2 cellular contexts compared by ENCODE assay signal in the genomic region with DNA sequence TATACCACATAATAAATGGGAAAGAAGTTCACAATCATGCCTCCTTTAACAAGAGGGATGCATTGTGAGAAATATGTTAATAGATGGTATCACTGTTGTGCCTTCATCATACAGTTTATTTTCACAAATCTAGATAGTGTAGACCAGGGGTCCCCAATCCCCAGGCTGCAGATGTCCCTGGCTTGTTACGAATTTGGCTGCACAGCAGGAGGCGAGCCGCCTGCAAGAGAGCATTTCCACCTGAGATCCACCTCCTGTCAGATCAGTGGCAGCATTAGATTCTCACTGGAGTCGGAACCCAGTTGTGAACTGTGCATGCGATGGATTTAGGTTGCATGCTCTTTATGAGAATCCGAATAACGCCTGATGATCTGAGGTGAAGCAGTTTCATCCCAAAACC.
TF ChIP-seq lines count a peak whose summit lies in the region.

No MANE protein-coding gene starts in this region.

TF ChIP-seq in GM23338, 12 proteins besides CTCF, POLR2A, EP300 and RAD21 (continues in another document):
- TF ChIP-seq ZNF114 (CRISPR knock-in tag; IDR thresholded peaks at IDR 0.05), result no peak
- no peak for TF ChIP-seq CREB1 (CRISPR knock-in tag; IDR thresholded peaks at IDR 0.05; ENCODE audit: low read depth)
- no peak for TF ChIP-seq EZH2phosphoT487 (IDR thresholded peaks at IDR 0.05; ENCODE audit: unreplicated experiment)
- TF ChIP-seq STAT1 (IDR thresholded peaks at IDR 0.05; ENCODE audit: unreplicated experiment), result no peak
- TF ChIP-seq ZNF462 (CRISPR knock-in tag; IDR thresholded peaks at IDR 0.05), result no peak
- TF ChIP-seq JUNB (IDR thresholded peaks at IDR 0.05; ENCODE audit: unreplicated experiment), result no peak
- TF ChIP-seq EZH2 (IDR thresholded peaks at IDR 0.05; ENCODE audit: low read depth, unreplicated experiment), result no peak
- no peak for TF ChIP-seq POLR2AphosphoS5 (IDR thresholded peaks at IDR 0.05; ENCODE audit: low read depth)
- TF ChIP-seq, protein P1, sequence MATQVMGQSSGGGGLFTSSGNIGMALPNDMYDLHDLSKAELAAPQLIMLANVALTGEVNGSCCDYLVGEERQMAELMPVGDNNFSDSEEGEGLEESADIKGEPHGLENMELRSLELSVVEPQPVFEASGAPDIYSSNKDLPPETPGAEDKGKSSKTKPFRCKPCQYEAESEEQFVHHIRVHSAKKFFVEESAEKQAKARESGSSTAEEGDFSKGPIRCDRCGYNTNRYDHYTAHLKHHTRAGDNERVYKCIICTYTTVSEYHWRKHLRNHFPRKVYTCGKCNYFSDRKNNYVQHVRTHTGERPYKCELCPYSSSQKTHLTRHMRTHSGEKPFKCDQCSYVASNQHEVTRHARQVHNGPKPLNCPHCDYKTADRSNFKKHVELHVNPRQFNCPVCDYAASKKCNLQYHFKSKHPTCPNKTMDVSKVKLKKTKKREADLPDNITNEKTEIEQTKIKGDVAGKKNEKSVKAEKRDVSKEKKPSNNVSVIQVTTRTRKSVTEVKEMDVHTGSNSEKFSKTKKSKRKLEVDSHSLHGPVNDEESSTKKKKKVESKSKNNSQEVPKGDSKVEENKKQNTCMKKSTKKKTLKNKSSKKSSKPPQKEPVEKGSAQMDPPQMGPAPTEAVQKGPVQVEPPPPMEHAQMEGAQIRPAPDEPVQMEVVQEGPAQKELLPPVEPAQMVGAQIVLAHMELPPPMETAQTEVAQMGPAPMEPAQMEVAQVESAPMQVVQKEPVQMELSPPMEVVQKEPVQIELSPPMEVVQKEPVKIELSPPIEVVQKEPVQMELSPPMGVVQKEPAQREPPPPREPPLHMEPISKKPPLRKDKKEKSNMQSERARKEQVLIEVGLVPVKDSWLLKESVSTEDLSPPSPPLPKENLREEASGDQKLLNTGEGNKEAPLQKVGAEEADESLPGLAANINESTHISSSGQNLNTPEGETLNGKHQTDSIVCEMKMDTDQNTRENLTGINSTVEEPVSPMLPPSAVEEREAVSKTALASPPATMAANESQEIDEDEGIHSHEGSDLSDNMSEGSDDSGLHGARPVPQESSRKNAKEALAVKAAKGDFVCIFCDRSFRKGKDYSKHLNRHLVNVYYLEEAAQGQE (IDR thresholded peaks at IDR 0.05; ENCODE audit: unreplicated experiment), result no peak
- TF ChIP-seq NANOG (IDR thresholded peaks at IDR 0.05; ENCODE audit: borderline replicate concordance), result no peak

TF ChIP-seq in WTC11, 78 proteins besides CTCF, POLR2A, EP300 and RAD21:
- TF ChIP-seq, protein P2, sequence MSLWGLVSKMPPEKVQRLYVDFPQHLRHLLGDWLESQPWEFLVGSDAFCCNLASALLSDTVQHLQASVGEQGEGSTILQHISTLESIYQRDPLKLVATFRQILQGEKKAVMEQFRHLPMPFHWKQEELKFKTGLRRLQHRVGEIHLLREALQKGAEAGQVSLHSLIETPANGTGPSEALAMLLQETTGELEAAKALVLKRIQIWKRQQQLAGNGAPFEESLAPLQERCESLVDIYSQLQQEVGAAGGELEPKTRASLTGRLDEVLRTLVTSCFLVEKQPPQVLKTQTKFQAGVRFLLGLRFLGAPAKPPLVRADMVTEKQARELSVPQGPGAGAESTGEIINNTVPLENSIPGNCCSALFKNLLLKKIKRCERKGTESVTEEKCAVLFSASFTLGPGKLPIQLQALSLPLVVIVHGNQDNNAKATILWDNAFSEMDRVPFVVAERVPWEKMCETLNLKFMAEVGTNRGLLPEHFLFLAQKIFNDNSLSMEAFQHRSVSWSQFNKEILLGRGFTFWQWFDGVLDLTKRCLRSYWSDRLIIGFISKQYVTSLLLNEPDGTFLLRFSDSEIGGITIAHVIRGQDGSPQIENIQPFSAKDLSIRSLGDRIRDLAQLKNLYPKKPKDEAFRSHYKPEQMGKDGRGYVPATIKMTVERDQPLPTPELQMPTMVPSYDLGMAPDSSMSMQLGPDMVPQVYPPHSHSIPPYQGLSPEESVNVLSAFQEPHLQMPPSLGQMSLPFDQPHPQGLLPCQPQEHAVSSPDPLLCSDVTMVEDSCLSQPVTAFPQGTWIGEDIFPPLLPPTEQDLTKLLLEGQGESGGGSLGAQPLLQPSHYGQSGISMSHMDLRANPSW (CRISPR knock-in tag; conservative IDR thresholded peaks at IDR 0.05; ENCODE audit: low read depth), result no peak
- TF ChIP-seq SP1 (CRISPR knock-in tag; conservative IDR thresholded peaks at IDR 0.05), result no peak
- TF ChIP-seq ARID4B (CRISPR knock-in tag; IDR thresholded peaks at IDR 0.05; ENCODE audit: borderline replicate concordance), result no peak
- TF ChIP-seq NFE2L1 (CRISPR knock-in tag; IDR thresholded peaks at IDR 0.05), result no peak
- no peak for TF ChIP-seq USF1 (CRISPR knock-in tag; IDR thresholded peaks at IDR 0.05)
- TF ChIP-seq, protein P3, sequence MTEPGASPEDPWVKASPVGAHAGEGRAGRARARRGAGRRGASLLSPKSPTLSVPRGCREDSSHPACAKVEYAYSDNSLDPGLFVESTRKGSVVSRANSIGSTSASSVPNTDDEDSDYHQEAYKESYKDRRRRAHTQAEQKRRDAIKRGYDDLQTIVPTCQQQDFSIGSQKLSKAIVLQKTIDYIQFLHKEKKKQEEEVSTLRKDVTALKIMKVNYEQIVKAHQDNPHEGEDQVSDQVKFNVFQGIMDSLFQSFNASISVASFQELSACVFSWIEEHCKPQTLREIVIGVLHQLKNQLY (CRISPR knock-in tag; IDR thresholded peaks at IDR 0.05), result no peak
- TF ChIP-seq, protein P4, sequence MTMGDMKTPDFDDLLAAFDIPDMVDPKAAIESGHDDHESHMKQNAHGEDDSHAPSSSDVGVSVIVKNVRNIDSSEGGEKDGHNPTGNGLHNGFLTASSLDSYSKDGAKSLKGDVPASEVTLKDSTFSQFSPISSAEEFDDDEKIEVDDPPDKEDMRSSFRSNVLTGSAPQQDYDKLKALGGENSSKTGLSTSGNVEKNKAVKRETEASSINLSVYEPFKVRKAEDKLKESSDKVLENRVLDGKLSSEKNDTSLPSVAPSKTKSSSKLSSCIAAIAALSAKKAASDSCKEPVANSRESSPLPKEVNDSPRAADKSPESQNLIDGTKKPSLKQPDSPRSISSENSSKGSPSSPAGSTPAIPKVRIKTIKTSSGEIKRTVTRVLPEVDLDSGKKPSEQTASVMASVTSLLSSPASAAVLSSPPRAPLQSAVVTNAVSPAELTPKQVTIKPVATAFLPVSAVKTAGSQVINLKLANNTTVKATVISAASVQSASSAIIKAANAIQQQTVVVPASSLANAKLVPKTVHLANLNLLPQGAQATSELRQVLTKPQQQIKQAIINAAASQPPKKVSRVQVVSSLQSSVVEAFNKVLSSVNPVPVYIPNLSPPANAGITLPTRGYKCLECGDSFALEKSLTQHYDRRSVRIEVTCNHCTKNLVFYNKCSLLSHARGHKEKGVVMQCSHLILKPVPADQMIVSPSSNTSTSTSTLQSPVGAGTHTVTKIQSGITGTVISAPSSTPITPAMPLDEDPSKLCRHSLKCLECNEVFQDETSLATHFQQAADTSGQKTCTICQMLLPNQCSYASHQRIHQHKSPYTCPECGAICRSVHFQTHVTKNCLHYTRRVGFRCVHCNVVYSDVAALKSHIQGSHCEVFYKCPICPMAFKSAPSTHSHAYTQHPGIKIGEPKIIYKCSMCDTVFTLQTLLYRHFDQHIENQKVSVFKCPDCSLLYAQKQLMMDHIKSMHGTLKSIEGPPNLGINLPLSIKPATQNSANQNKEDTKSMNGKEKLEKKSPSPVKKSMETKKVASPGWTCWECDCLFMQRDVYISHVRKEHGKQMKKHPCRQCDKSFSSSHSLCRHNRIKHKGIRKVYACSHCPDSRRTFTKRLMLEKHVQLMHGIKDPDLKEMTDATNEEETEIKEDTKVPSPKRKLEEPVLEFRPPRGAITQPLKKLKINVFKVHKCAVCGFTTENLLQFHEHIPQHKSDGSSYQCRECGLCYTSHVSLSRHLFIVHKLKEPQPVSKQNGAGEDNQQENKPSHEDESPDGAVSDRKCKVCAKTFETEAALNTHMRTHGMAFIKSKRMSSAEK (CRISPR knock-in tag; IDR thresholded peaks at IDR 0.05; ENCODE audit: borderline replicate concordance), result no peak
- no peak for TF ChIP-seq EMX1 (CRISPR knock-in tag; IDR thresholded peaks at IDR 0.05)
- TF ChIP-seq ZNF671 (CRISPR knock-in tag; IDR thresholded peaks at IDR 0.05), result no peak
- no peak for TF ChIP-seq NR3C1 (CRISPR knock-in tag; conservative IDR thresholded peaks at IDR 0.05; ENCODE audit: low read depth)
- no peak for TF ChIP-seq ZNF138 (CRISPR knock-in tag; conservative IDR thresholded peaks at IDR 0.05)
- TF ChIP-seq ZNF219 (CRISPR knock-in tag; IDR thresholded peaks at IDR 0.05; ENCODE audit: borderline replicate concordance), result no peak
